19 cellular contexts compared by ENCODE assay signal in genomic region chr9:87102131-87102530, GRCh38.
DNase-seq lines count a peak whose midpoint lies in the region; ATAC-seq and TF ChIP-seq lines count a peak whose summit lies in the region.
"Had no signal": no experiment of that assay in that cellular context is flagged by ENCODE, and none has a peak within 500 bp of the region (broad histone marks: within the 10 kb centered on the region; RNA-seq: fewer than 3 reads in every experiment).

No MANE protein-coding gene starts in this region.

- no peaks in the 10 kb centered on the region for H4K20me1 ChIP-seq in osteoblast (ENCODE audit: insufficient read depth, low read length)
- H4K20me1 ChIP-seq: BLaER1 treated with 17β-estradiol and CSF1 and Interleukin-3, amounts not matched to agents 10 nM and 100 nM had no signal

- no peak overlapping the region for H3K27ac ChIP-seq in esophagus muscularis mucosa (replicated peaks in 1 of 4)
- no peak overlapping the region for H3K27ac ChIP-seq in osteoblast (ENCODE audit: low read depth, low read length)
- no peak overlapping the region for H3K27ac ChIP-seq in CD4-positive, alpha-beta T cell (ENCODE audit: low read depth, low read length)
- H3K27ac ChIP-seq: BLaER1 treated with 17β-estradiol and CSF1 and Interleukin-3, amounts not matched to agents 10 nM and 100 nM; HL-60 had no signal

- DNase-seq in HCEC 1CT = peak; percentile 54
- peak; percentile 77 for DNase-seq in esophagus muscularis mucosa (ENCODE audit: extremely low spot score)
- DNase-seq in iris pigment epithelial cell (ENCODE audit: low read depth) = peak; percentile 76
- DNase-seq in osteoblast (ENCODE audit: insufficient read length, low spot score, missing footprints) = no peak
- no peak for DNase-seq in retina
- no peak for DNase-seq in KG1 (lab: John Stamatoyannopoulos, UW)
- no peak for DNase-seq in Kasumi-1 (lab: John Stamatoyannopoulos, UW)
- no peak for DNase-seq in CD4-positive, alpha-beta T cell
- DNase-seq: 8988T; CD8-positive, alpha-beta memory T cell; COR-L47; DMS 273 treated with DMSO at 0.1 percent for 48 hours; DMS79; GDM1 had no signal

- intact Hi-C loops in esophagus muscularis mucosa (cut with DNase I) = no loop called here
- intact Hi-C loops in CD4-positive, alpha-beta T cell (cut with DNase I, micrococcal nuclease) = no loop called here

- 85% methylated on average over 4 of the region's 4 CpGs for WGBS in esophagus muscularis mucosa

- CTCF ChIA-PET in CD4-positive, alpha-beta T cell (lab: Charles Lee) = no interaction called here

- no peaks in the 10 kb centered on the region for H3K9me3 ChIP-seq in esophagus muscularis mucosa
- H3K9me3 ChIP-seq in osteoblast (ENCODE audit: low read depth, low read length) = no peaks in the 10 kb centered on the region
- H3K9me3 ChIP-seq in CD4-positive, alpha-beta T cell (ENCODE audit: control insufficient read depth, low read length) = no peaks in the 10 kb centered on the region
- H3K9me3 ChIP-seq: BLaER1 treated with 17β-estradiol and CSF1 and Interleukin-3, amounts not matched to agents 10 nM and 100 nM; HAP-1 had no signal

- no peaks in the 10 kb centered on the region for H3K79me2 ChIP-seq in osteoblast (ENCODE audit: insufficient read depth, low read length)

- H3K27ac Mint-ChIP-seq in CD4-positive, alpha-beta T cell = no peak overlapping the region
- H3K27ac Mint-ChIP-seq: B cell; CD8-positive, alpha-beta memory T cell had no signal

- POLR2A ChIA-PET in CD4-positive, alpha-beta T cell (lab: Charles Lee) = no interaction called here

- no peak overlapping the region for H3K4me3 ChIP-seq in esophagus muscularis mucosa
- H3K4me3 ChIP-seq in osteoblast (ENCODE audit: insufficient read depth, low read length) = no peak overlapping the region
- H3K4me3 ChIP-seq: BLaER1 treated with 17β-estradiol and CSF1 and Interleukin-3, amounts not matched to agents 10 nM and 100 nM; HAP-1; K562 had no signal

- peaks cover 0 to 7% (median 3%) of the 10 kb centered on the region in 4 donors for H3K4me1 ChIP-seq in esophagus muscularis mucosa
- peaks cover 3% of the 10 kb centered on the region for H3K4me1 ChIP-seq in osteoblast (ENCODE audit: insufficient read depth, low read length)
- H3K4me1 ChIP-seq: BLaER1 treated with 17β-estradiol and CSF1 and Interleukin-3, amounts not matched to agents 10 nM and 100 nM; HAP-1 had no signal

- H3K36me3 Mint-ChIP-seq in CD4-positive, alpha-beta T cell (ENCODE audit: low read depth) = no peaks in the 10 kb centered on the region
- H3K36me3 Mint-ChIP-seq: CD8-positive, alpha-beta memory T cell had no signal

- H2AFZ ChIP-seq in osteoblast (ENCODE audit: low read length) = peak overlapping the region; percentile 35

- H3K4me2 ChIP-seq in osteoblast (ENCODE audit: insufficient read depth, low read length) = no peak overlapping the region
- H3K4me2 ChIP-seq: BLaER1 treated with 17β-estradiol and CSF1 and Interleukin-3, amounts not matched to agents 10 nM and 100 nM had no signal

- H3K9me3 Mint-ChIP-seq in CD4-positive, alpha-beta T cell = no peaks in the 10 kb centered on the region

- TF ChIP-seq CTCF in esophagus muscularis mucosa (IDR thresholded peaks at IDR 0.05) (no peak), osteoblast (IDR thresholded peaks at IDR 0.05; ENCODE audit: extremely low read depth, low read depth, low read length) (no peak)
- no peak for TF ChIP-seq CTCF in CD4-positive, alpha-beta T cell (IDR thresholded peaks at IDR 0.05)

- H3K4me1 Mint-ChIP-seq in CD4-positive, alpha-beta T cell (ENCODE audit: low read depth) = no peaks in the 10 kb centered on the region
- H3K4me1 Mint-ChIP-seq: B cell; CD8-positive, alpha-beta memory T cell had no signal

- no peak for TF ChIP-seq POLR2A in esophagus muscularis mucosa (IDR thresholded peaks at IDR 0.05; ENCODE audit: low read depth)

- H3K27me3 Mint-ChIP-seq in CD4-positive, alpha-beta T cell = peaks cover 25% of the 10 kb centered on the region
- H3K27me3 Mint-ChIP-seq: B cell had no signal

- no peak overlapping the region for H3K4me3 Mint-ChIP-seq in CD4-positive, alpha-beta T cell
- H3K4me3 Mint-ChIP-seq: B cell; CD8-positive, alpha-beta memory T cell had no signal

- H3K27me3 ChIP-seq in esophagus muscularis mucosa (no peaks in the 10 kb centered on the region), osteoblast (ENCODE audit: insufficient read depth, low read length) (no peaks in the 10 kb centered on the region)
- H3K27me3 ChIP-seq in CD4-positive, alpha-beta T cell (ENCODE audit: control insufficient read depth, insufficient read depth, low read length) = no peaks in the 10 kb centered on the region
- H3K27me3 ChIP-seq: BLaER1 treated with 17β-estradiol and CSF1 and Interleukin-3, amounts not matched to agents 10 nM and 100 nM had no signal

- H3K36me3 ChIP-seq in esophagus muscularis mucosa (no peaks in the 10 kb centered on the region), osteoblast (ENCODE audit: insufficient read depth, low read length) (no peaks in the 10 kb centered on the region)
- H3K36me3 ChIP-seq: BLaER1 treated with 17β-estradiol and CSF1 and Interleukin-3, amounts not matched to agents 10 nM and 100 nM; HAP-1 had no signal

- no peak for ATAC-seq in CD4-positive, alpha-beta T cell (ENCODE audit: poor library complexity)
- ATAC-seq: K562 had no signal

- no peak for TF ChIP-seq EP300 in esophagus muscularis mucosa (IDR thresholded peaks at IDR 0.05)

Comparison
In these comparisons a context has a peak if more than half of its experiments do, and no peak if none do; other contexts are left out.
1. DNase-seq: peak in HCEC 1CT (single experiment), esophagus muscularis mucosa (single experiment) and iris pigment epithelial cell (single experiment); none in osteoblast (single experiment), retina (single experiment), KG1 (single experiment), Kasumi-1 (0 of 2) and CD4-positive, alpha-beta T cell (0 of 10).